In the genomic region with DNA sequence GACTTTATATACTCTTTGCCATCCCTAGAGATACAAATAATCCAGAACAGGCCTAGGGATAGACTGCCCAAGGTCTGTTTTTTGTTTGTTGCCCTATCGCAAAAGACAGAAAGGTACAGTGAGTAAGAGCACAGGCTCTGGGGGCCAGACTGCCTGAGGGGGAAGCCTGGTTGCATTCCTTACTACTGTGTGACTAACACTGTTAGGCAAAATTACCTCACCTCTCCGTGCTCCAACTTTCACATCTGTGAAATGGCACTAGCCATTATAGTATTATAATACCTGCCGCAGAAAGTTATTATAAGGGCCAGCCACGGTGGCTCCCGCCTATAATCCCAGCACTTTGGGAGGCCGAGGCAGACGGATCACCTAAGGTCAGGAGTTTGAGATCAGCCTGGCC, we compare ENCODE assay signal across 17 cellular contexts. TPM values are rescaled to one million over a fixed set of nuclear protein-coding genes. Genes with fewer than 3 reads are reported as not detected.
A peak's percentile ranks its signal among the peaks of the same experiment; 100 is the strongest.
DNase-seq lines count a peak whose midpoint lies in the region; ATAC-seq and TF ChIP-seq lines count a peak whose summit lies in the region.
"Had no signal": no experiment of that assay in that cellular context is flagged by ENCODE, and none has a peak within 500 bp of the region (broad histone marks: within the 10 kb centered on the region; RNA-seq: fewer than 3 reads in every experiment).

No MANE protein-coding gene starts in this region.

- peak; percentile 34 for DNase-seq in AG20443 (ENCODE audit: low spot score)
- peak; percentile 43 for DNase-seq in HFFc6
- no peak for DNase-seq in activated T-helper 2 cell treated with anti-CD3 and anti-CD28 coated beads, Interferon-gamma antibody, Interleukin-2, Interleukin-4, amounts not matched to agents 10 μg/mL and 5 μg/mL and 100 μg/mL, durations not matched to agents 14 hours and 24 hours and 36 hours (ENCODE audit: low spot score)
- peak; percentile 80 to 89 for DNase-seq in foreskin keratinocyte
- no peak for DNase-seq in cardiac septum (ENCODE audit: low spot score)
- DNase-seq in H9: no peak
- no peak for DNase-seq in NCI-H2107 treated with DMSO at 0.1 percent for 48 hours (lab: John Stamatoyannopoulos, UW; ENCODE audit: unreplicated experiment)
- DNase-seq in activated CD8-positive, alpha-beta memory T cell treated with anti-CD3 and anti-CD28 coated beads, Interleukin-2, amount 50 U/mL, for 48 hours: no peak
- DNase-seq: amniotic stem cell; dorsolateral prefrontal cortex; naive thymus-derived CD4-positive, alpha-beta T cell; NCI-H187 treated with DMSO at 0.1 percent for 48 hours; NCI-H748 treated with DMSO at 0.1 percent for 48 hours; right cardiac atrium; stimulated activated naive B cell treated with anti-CD40 and anti-IgM and Interleukin-4, amounts not matched to agents 10 μg/mL and 1 μg/mL and 100 μg/mL, for 72 hours had no signal

- H3K4me3 Mint-ChIP-seq in HFFc6 (no peak overlapping the region), H9 (no peak overlapping the region)
- H3K4me3 Mint-ChIP-seq in activated T-helper 2 cell treated with anti-CD3 and anti-CD28 coated beads, Interferon-gamma antibody, Interleukin-2, Interleukin-4, amounts not matched to agents 10 μg/mL and 5 μg/mL and 100 μg/mL, durations not matched to agents 14 hours and 24 hours and 36 hours (ENCODE audit: low read depth): no peak overlapping the region
- H3K4me3 Mint-ChIP-seq: naive thymus-derived CD4-positive, alpha-beta T cell; stimulated activated naive B cell treated with anti-CD40 and anti-IgM and Interleukin-4, amounts not matched to agents 10 μg/mL and 1 μg/mL and 100 μg/mL, for 72 hours had no signal

- no peak overlapping the region for H2BK15ac ChIP-seq in H9 (ENCODE audit: low read depth, low read length)

- no peaks in the 10 kb centered on the region for H3K79me1 ChIP-seq in H9 (ENCODE audit: insufficient read depth, low read depth, low read length, poor library complexity, severe bottlenecking)

- H3K36me3 Mint-ChIP-seq in HFFc6 (ENCODE audit: low read depth): no peaks in the 10 kb centered on the region
- H3K36me3 Mint-ChIP-seq in activated T-helper 2 cell treated with anti-CD3 and anti-CD28 coated beads, Interferon-gamma antibody, Interleukin-2, Interleukin-4, amounts not matched to agents 10 μg/mL and 5 μg/mL and 100 μg/mL, durations not matched to agents 14 hours and 24 hours and 36 hours (ENCODE audit: low read depth): peaks cover 24% of the 10 kb centered on the region
- H3K36me3 Mint-ChIP-seq in H9 (ENCODE audit: insufficient read depth in 1 of 3, low read depth in 3 of 3): no peaks in the 10 kb centered on the region; a peak in 1 of 7 replicates

- H4K91ac ChIP-seq in H9 (ENCODE audit: insufficient read length, low read depth, low read length): no peak overlapping the region

- H3K4ac ChIP-seq in H9 (ENCODE audit: low read depth, low read length): no peak overlapping the region

- TF ChIP-seq CTCF in HFFc6 (IDR thresholded peaks at IDR 0.05) (no peak), foreskin keratinocyte (conservative IDR thresholded peaks at IDR 0.05) (no peak), H9 (conservative IDR thresholded peaks at IDR 0.05) (no peak)

- H2BK5ac ChIP-seq in H9 (ENCODE audit: insufficient read length, low read length): no peak overlapping the region

- H3K23ac ChIP-seq in H9 (ENCODE audit: insufficient read length, low read depth, low read length): no peak overlapping the region

- H3T11ph ChIP-seq in H9 (ENCODE audit: low read length): no peak overlapping the region

- H3K14ac ChIP-seq in H9 (ENCODE audit: insufficient read depth, low read length): no peak overlapping the region

- no CpG with 5 or more reads among the region's 7 CpGs for WGBS in H9 (ENCODE audit: extremely low coverage, insufficient read length, low lambda C conversion rate)

- H4K5ac ChIP-seq in H9 (ENCODE audit: insufficient read length, low read depth, low read length): no peak overlapping the region

- no peaks in the 10 kb centered on the region for H3K23me2 ChIP-seq in H9 (ENCODE audit: insufficient read length, low read depth, low read length, poor library complexity, severe bottlenecking)

- H4K20me1 ChIP-seq in H9 (ENCODE audit: control insufficient read depth, insufficient read depth, insufficient read length): no peaks in the 10 kb centered on the region

- H3K79me2 ChIP-seq in H9 (ENCODE audit: insufficient read depth, low read length): no peaks in the 10 kb centered on the region; the same call in 1 of the 2 replicates

- no peak overlapping the region for H2AFZ ChIP-seq in H9 (ENCODE audit: low read length)

- H3K4me2 ChIP-seq in H9 (ENCODE audit: insufficient read depth, insufficient read length, low read length): no peak overlapping the region
- H3K4me2 ChIP-seq: KMS-11 had no signal

- no peak overlapping the region for H3K27ac Mint-ChIP-seq in HFFc6
- H3K27ac Mint-ChIP-seq in activated T-helper 2 cell treated with anti-CD3 and anti-CD28 coated beads, Interferon-gamma antibody, Interleukin-2, Interleukin-4, amounts not matched to agents 10 μg/mL and 5 μg/mL and 100 μg/mL, durations not matched to agents 14 hours and 24 hours and 36 hours: peak overlapping the region; percentile 2
- no peak overlapping the region for H3K27ac Mint-ChIP-seq in H9
- H3K27ac Mint-ChIP-seq: naive thymus-derived CD4-positive, alpha-beta T cell; stimulated activated naive B cell treated with anti-CD40 and anti-IgM and Interleukin-4, amounts not matched to agents 10 μg/mL and 1 μg/mL and 100 μg/mL, for 72 hours had no signal

- H3K9ac ChIP-seq in H9 (ENCODE audit: extremely low read depth, insufficient read length, low read length): no peak overlapping the region
- H3K9ac ChIP-seq: KMS-11 had no signal

- ATAC-seq in foreskin keratinocyte: peak; percentile 78
- ATAC-seq: naive thymus-derived CD4-positive, alpha-beta T cell; right cardiac atrium; stimulated activated naive B cell treated with anti-CD40 and anti-IgM and Interleukin-4, amounts not matched to agents 10 μg/mL and 1 μg/mL and 100 μg/mL, for 72 hours had no signal

- H3K9me3 ChIP-seq in H9 (ENCODE audit: control insufficient read depth, low read depth, low read length): no peaks in the 10 kb centered on the region
- H3K9me3 ChIP-seq: SJSA1 had no signal

- no peak overlapping the region for H4K8ac ChIP-seq in H9 (replicated peaks; ENCODE audit: insufficient read length, low read depth, low read length)

- H3K4me1 ChIP-seq in foreskin keratinocyte (peaks cover 35% of the 10 kb centered on the region), H9 (ENCODE audit: insufficient read depth, low read length) (no peaks in the 10 kb centered on the region; the same call in 1 of the 2 replicates)

- H3K27me3 ChIP-seq in foreskin keratinocyte: no peaks in the 10 kb centered on the region
- H3K27me3 ChIP-seq in H9 (ENCODE audit: insufficient read depth, low read length): no peaks in the 10 kb centered on the region
- H3K27me3 ChIP-seq: dorsolateral prefrontal cortex, SJSA1 had no signal

- H2BK12ac ChIP-seq in H9 (ENCODE audit: insufficient read length, low read depth, low read length): no peak overlapping the region

- peaks cover 41% of the 10 kb centered on the region for H3K4me1 Mint-ChIP-seq in HFFc6 (ENCODE audit: low read depth)
- H3K4me1 Mint-ChIP-seq in activated T-helper 2 cell treated with anti-CD3 and anti-CD28 coated beads, Interferon-gamma antibody, Interleukin-2, Interleukin-4, amounts not matched to agents 10 μg/mL and 5 μg/mL and 100 μg/mL, durations not matched to agents 14 hours and 24 hours and 36 hours (ENCODE audit: low read depth): peaks cover 54% of the 10 kb centered on the region
- H3K4me1 Mint-ChIP-seq in H9: peaks cover 29 to 31% of the 10 kb centered on the region in 2 experiments

- no peak overlapping the region for H2BK120ac ChIP-seq in H9 (ENCODE audit: low read depth, low read length, poor library complexity, severe bottlenecking)

- no peak overlapping the region for H2AK5ac ChIP-seq in H9 (ENCODE audit: insufficient read length, low read length)

- no peaks in the 10 kb centered on the region; the same call in 1 of the 2 replicates for H3K27me3 Mint-ChIP-seq in HFFc6 (ENCODE audit: insufficient read depth)
- no peaks in the 10 kb centered on the region for H3K27me3 Mint-ChIP-seq in activated T-helper 2 cell treated with anti-CD3 and anti-CD28 coated beads, Interferon-gamma antibody, Interleukin-2, Interleukin-4, amounts not matched to agents 10 μg/mL and 5 μg/mL and 100 μg/mL, durations not matched to agents 14 hours and 24 hours and 36 hours (ENCODE audit: low read depth)
- H3K27me3 Mint-ChIP-seq in H9 (ENCODE audit: low read depth): no peaks in the 10 kb centered on the region
- H3K27me3 Mint-ChIP-seq: naive thymus-derived CD4-positive, alpha-beta T cell; stimulated activated naive B cell treated with anti-CD40 and anti-IgM and Interleukin-4, amounts not matched to agents 10 μg/mL and 1 μg/mL and 100 μg/mL, for 72 hours had no signal

- no peak overlapping the region for H2BK20ac ChIP-seq in H9 (ENCODE audit: low read depth, low read length, poor library complexity, severe bottlenecking)

- H3K27ac ChIP-seq in foreskin keratinocyte: no peak overlapping the region
- no peak overlapping the region for H3K27ac ChIP-seq in H9 (ENCODE audit: insufficient read length, low read depth, low read length)
- H3K27ac ChIP-seq: dorsolateral prefrontal cortex, KMS-11, SJSA1 had no signal

- H3K9me3 Mint-ChIP-seq in HFFc6 (no peaks in the 10 kb centered on the region), H9 (no peaks in the 10 kb centered on the region)
- no peaks in the 10 kb centered on the region for H3K9me3 Mint-ChIP-seq in activated T-helper 2 cell treated with anti-CD3 and anti-CD28 coated beads, Interferon-gamma antibody, Interleukin-2, Interleukin-4, amounts not matched to agents 10 μg/mL and 5 μg/mL and 100 μg/mL, durations not matched to agents 14 hours and 24 hours and 36 hours
- H3K9me3 Mint-ChIP-seq: naive thymus-derived CD4-positive, alpha-beta T cell; stimulated activated naive B cell treated with anti-CD40 and anti-IgM and Interleukin-4, amounts not matched to agents 10 μg/mL and 1 μg/mL and 100 μg/mL, for 72 hours had no signal

- intact Hi-C loops in activated T-helper 2 cell treated with anti-CD3 and anti-CD28 coated beads, Interferon-gamma antibody, Interleukin-2, Interleukin-4, amounts not matched to agents 10 μg/mL and 5 μg/mL and 100 μg/mL, durations not matched to agents 14 hours and 24 hours and 36 hours (cut with micrococcal nuclease): loop anchor here (5.0 kb wide), 1 partner anchor 282 kb away; no protein-coding TSS in a partner anchor
- intact Hi-C loops in cardiac septum (cut with DNase I): no loop called here

- no peak overlapping the region for H3K56ac ChIP-seq in H9 (ENCODE audit: insufficient read length, low read depth, low read length)

- H3K18ac ChIP-seq in H9 (ENCODE audit: insufficient read length, low read depth, low read length): no peak overlapping the region

RNA-seq across cellular contexts. Expression of gene SLC35F2, which starts 14.5 kb away (rescaled TPM):
- 1 to 10 TPM; 7.0 to 9.7 (median 7.7) TPM for total RNA-seq in HFFc6 (2021; fragmentation: NEBNext Ultra II Directional; extraction: Animal tissue kit (Norgen Biotek cat#: 25700))
- total RNA-seq in activated T-helper 2 cell treated with anti-CD3 and anti-CD28 coated beads, Interferon-gamma antibody, Interleukin-2, Interleukin-4, amounts not matched to agents 10 μg/mL and 5 μg/mL and 100 μg/mL, durations not matched to agents 14 hours and 24 hours and 36 hours: 28.0 and 29.8 TPM in 2 replicates
- 43.8 and 51.7 TPM in 2 replicates for total RNA-seq in foreskin keratinocyte
- 25.3 and 25.5 TPM in 2 replicates for polyA plus RNA-seq in foreskin keratinocyte
- total RNA-seq in cardiac septum: 1.5 TPM
- total RNA-seq in H9 (2021): 22.7 and 24.0 TPM in 2 replicates

Comparison
In these comparisons a context has a peak if more than half of its experiments do, and no peak if none do; other contexts are left out.
1. DNase-seq: peak in AG20443 (single experiment), HFFc6 (single experiment) and foreskin keratinocyte (2 of 2); none in activated T-helper 2 cell treated with anti-CD3 and anti-CD28 coated beads, Interferon-gamma antibody, Interleukin-2, Interleukin-4, amounts not matched to agents 10 μg/mL and 5 μg/mL and 100 μg/mL, durations not matched to agents 14 hours and 24 hours and 36 hours (single experiment), cardiac septum (single experiment), H9 (single experiment), NCI-H2107 treated with DMSO at 0.1 percent for 48 hours (single experiment) and activated CD8-positive, alpha-beta memory T cell treated with anti-CD3 and anti-CD28 coated beads, Interleukin-2, amount 50 U/mL, for 48 hours (single experiment).